18 cellular contexts compared by ENCODE assay signal in the genomic region with DNA sequence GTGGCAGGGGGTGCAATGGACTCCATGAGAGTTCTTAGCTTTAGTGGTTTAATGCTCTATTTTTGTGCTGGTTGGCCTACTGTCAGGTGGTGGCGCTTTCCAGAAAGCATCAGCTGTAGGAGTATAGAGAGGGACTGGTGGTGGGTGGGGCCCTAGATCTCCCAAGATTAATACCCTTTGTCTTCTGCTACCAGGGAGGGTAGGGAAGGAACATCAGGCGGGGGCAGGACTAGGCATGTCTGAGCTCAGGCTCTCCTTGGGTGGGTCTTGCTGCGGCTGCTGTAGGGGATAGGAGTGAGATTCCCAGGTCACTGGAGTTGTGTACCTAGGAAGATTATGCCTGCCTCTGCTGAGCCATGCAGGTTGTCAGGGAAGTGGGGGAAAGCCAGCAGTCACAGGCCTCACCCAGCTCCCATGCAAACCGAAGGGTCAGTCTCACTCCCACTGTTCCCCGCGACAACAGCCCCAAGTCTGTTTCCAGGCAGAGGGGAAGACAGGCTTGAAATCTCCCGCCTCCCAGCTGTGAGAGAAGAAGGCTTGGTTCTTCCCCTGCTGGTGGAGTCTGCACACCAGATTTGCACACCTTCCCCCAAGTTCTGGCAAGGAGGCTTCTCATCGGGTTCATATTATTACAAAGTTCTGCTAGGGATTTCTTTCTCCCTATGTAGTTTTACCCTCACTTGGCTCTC.
"Had no signal": no experiment of that assay in that cellular context is flagged by ENCODE, and none has a peak within 500 bp of the region (broad histone marks: within the 10 kb centered on the region; RNA-seq: fewer than 3 reads in every experiment).

No MANE protein-coding gene starts in this region.

- H3K27ac Mint-ChIP-seq: naive thymus-derived CD4-positive, alpha-beta T cell had no signal

- H3K36me3 ChIP-seq: esophagus squamous epithelium, gastroesophageal sphincter, stomach, thoracic aorta, transverse colon had no signal

- H3K4me1 ChIP-seq: gastroesophageal sphincter had no signal

- H3K4me1 Mint-ChIP-seq: naive thymus-derived CD4-positive, alpha-beta T cell had no signal

- H3K27ac ChIP-seq: coronary artery, gastroesophageal sphincter, stomach, thoracic aorta, transverse colon had no signal

- H3K4me3 ChIP-seq: coronary artery, esophagus squamous epithelium, gastroesophageal sphincter, lung, thoracic aorta, transverse colon had no signal

- DNase-seq: effector CD4-positive, alpha-beta T cell; esophagus squamous epithelium; foreskin fibroblast; kidney; left colon; left ventricle myocardium superior; naive thymus-derived CD4-positive, alpha-beta T cell; right cardiac atrium; small intestine; stimulated activated CD4-positive, alpha-beta T cell treated with anti-CD3 and anti-CD28 coated beads, Interleukin-12 subunit alpha, Interleukin-12 subunit beta, amount 100 ng/mL, for 4 hours; stimulated activated naive CD4-positive, alpha-beta T cell; stomach; substantia nigra; transverse colon had no signal

- H3K27me3 ChIP-seq: esophagus squamous epithelium, gastroesophageal sphincter, stomach, transverse colon had no signal

- H3K4me3 Mint-ChIP-seq: naive thymus-derived CD4-positive, alpha-beta T cell had no signal

- FAIRE-seq: kidney, small intestine had no signal
